In genomic region chr1:37471345-37472231, GRCh38 we compare ENCODE assay signal across 8 cellular contexts. TPM values are rescaled to one million over a fixed set of nuclear protein-coding genes. Genes with fewer than 3 reads are reported as not detected.
DNase-seq lines count a peak whose midpoint lies in the region; ATAC-seq and TF ChIP-seq lines count a peak whose summit lies in the region.

No MANE protein-coding gene starts in this region.

- intact Hi-C loops in heart left ventricle (cut with DNase I): loop anchor here in 1 of 10 donors (5.0 kb wide), 1 partner anchor 221 kb away; the partner anchor contains the start of gene CDCA8

- no peak overlapping the region for H3K23ac ChIP-seq in trophoblast cell (ENCODE audit: low read length)

- H3K4me3 ChIP-seq in HUES64 (ENCODE audit: low read length): no peak overlapping the region
- H3K4me3 ChIP-seq in heart left ventricle: peak overlapping the region in 10 of 12 donors; percentile 3 to 31 (median 22)
- no peak overlapping the region for H3K4me3 ChIP-seq in trophoblast cell (ENCODE audit: low read depth, low read length)

- H2BK12ac ChIP-seq in trophoblast cell (ENCODE audit: low read length): peak overlapping the region; percentile 89

- in situ Hi-C loops in KBM-7 (cut with MboI; ENCODE audit: low pct_unique_long_range_greater_than_20kb, low sequenced_read_pairs): no loop called here

- H2BK120ac ChIP-seq in trophoblast cell (ENCODE audit: insufficient read depth, low read length, poor library complexity): peak overlapping the region; percentile 91

- H3K4me1 ChIP-seq in HUES64 (ENCODE audit: insufficient read depth, low read length): peaks cover 35% of the 10 kb centered on the region
- peaks cover 11 to 60% (median 44%) of the 10 kb centered on the region in 12 donors for H3K4me1 ChIP-seq in heart left ventricle
- peaks cover 37 to 43% of the 10 kb centered on the region in 2 experiments for H3K4me1 ChIP-seq in trophoblast cell (ENCODE audit: control insufficient read depth in 1 of 2, insufficient read depth in 2 of 2, low read length in 2 of 2)

- H4K12ac ChIP-seq in trophoblast cell (ENCODE audit: low read depth, low read length): peak overlapping the region; percentile 24

- ATAC-seq in heart left ventricle: peak; percentile 64 to 82 (median 80)
- no peak for ATAC-seq in HG02642 (IDR thresholded peaks at IDR 0.05; ENCODE audit: poor library complexity, unreplicated experiment)

- H4K8ac ChIP-seq in trophoblast cell (ENCODE audit: low read depth, low read length): peak overlapping the region; percentile 77

- peak overlapping the region; percentile 27 for H2AFZ ChIP-seq in trophoblast cell (ENCODE audit: insufficient read depth, low read length, poor library complexity)

- H3K18ac ChIP-seq in trophoblast cell (ENCODE audit: low read length): peak overlapping the region; percentile 75

- H3K9ac ChIP-seq in HUES64 (ENCODE audit: low read depth, low read length) (peak overlapping the region; percentile 26; the same call in 1 of the 2 replicates), trophoblast cell (ENCODE audit: low read length) (no peak overlapping the region)

- H3K27me3 ChIP-seq in HUES64 (ENCODE audit: insufficient read depth, low read length): peaks cover 20% of the 10 kb centered on the region
- H3K27me3 ChIP-seq in heart left ventricle: no peaks in the 10 kb centered on the region
- no peaks in the 10 kb centered on the region for H3K27me3 ChIP-seq in trophoblast cell (ENCODE audit: insufficient read depth, low read length)

- peak overlapping the region; percentile 80 for H2BK5ac ChIP-seq in trophoblast cell (ENCODE audit: low read depth, low read length, poor library complexity)

- H3K79me1 ChIP-seq in trophoblast cell (ENCODE audit: low read length): peaks cover 35% of the 10 kb centered on the region

- DNase-seq in heart left ventricle (peak; percentile 72 to 90 (median 82)), trophoblast cell (peak; percentile 54 to 71), KBM-7 (no peak)
- no peak for DNase-seq in activated CD4-positive, alpha-beta T cell treated with anti-CD3 and anti-CD28 coated beads for 48 hours

- TF ChIP-seq CTCF in C4-2B (conservative IDR thresholded peaks at IDR 0.05) (no peak), heart left ventricle (IDR thresholded peaks at IDR 0.05) (no peak)

- H3K14ac ChIP-seq in trophoblast cell (ENCODE audit: low read length): peak overlapping the region; percentile 80

- TF ChIP-seq POLR2A in heart left ventricle (IDR thresholded peaks at IDR 0.05): peak in 1 of 2 donors; percentile 17

- H2AK5ac ChIP-seq in trophoblast cell (ENCODE audit: low read length): peak overlapping the region; percentile 73

- H3K27ac ChIP-seq in C4-2B (peak overlapping the region; percentile 66), HUES64 (ENCODE audit: low read depth, low read length) (peak overlapping the region; percentile 14; the same call in 1 of the 2 replicates), adipose tissue (ENCODE audit: low read depth, low read length) (peak overlapping the region; percentile 2), heart left ventricle (peak overlapping the region; percentile 65 to 96 (median 86)), trophoblast cell (ENCODE audit: low read depth, low read length) (peak overlapping the region; percentile 82)

- H3K36me3 ChIP-seq in HUES64 (ENCODE audit: insufficient read depth, low read length): peaks cover 9% of the 10 kb centered on the region
- H3K36me3 ChIP-seq in heart left ventricle: peaks cover 0 to 9% (median 4%) of the 10 kb centered on the region in 9 donors
- peaks cover 9% of the 10 kb centered on the region in 2 experiments for H3K36me3 ChIP-seq in trophoblast cell (ENCODE audit: control insufficient read depth in 1 of 2, insufficient read depth in 2 of 2, low read length in 2 of 2)

- H3K79me2 ChIP-seq in trophoblast cell (ENCODE audit: control insufficient read depth, insufficient read depth, low read length, poor library complexity): peaks cover 15% of the 10 kb centered on the region

- H3K4me2 ChIP-seq in trophoblast cell (ENCODE audit: low read length): peak overlapping the region; percentile 54

- 28% methylated on average over 13 of the region's 13 CpGs for WGBS in HUES64
- WGBS in adipose tissue, 3 donors: 15 to 42% (median 15%) methylated on average over 13 of the region's 13 CpGs
- 23 to 46% (median 33%) methylated on average over 13 of the region's 13 CpGs for WGBS in heart left ventricle, 4 donors
- WGBS in trophoblast cell (ENCODE audit: extremely low coverage, insufficient coverage, insufficient read length): no CpG with 5 or more reads among the region's 13 CpGs

- peak overlapping the region; percentile 31 for H3K4ac ChIP-seq in trophoblast cell (ENCODE audit: low read depth, low read length)

- no peaks in the 10 kb centered on the region for H3K9me3 ChIP-seq in HUES64 (ENCODE audit: insufficient read depth, low read depth, low read length)
- H3K9me3 ChIP-seq in heart left ventricle: no peaks in the 10 kb centered on the region
- no peaks in the 10 kb centered on the region for H3K9me3 ChIP-seq in trophoblast cell (ENCODE audit: insufficient read depth, low read depth, low read length)

- peak overlapping the region; percentile 96 for H4K91ac ChIP-seq in trophoblast cell (ENCODE audit: low read depth, low read length)

RNA-seq across cellular contexts. Expression of gene ZC3H12A, which starts 2.8 kb away (rescaled TPM):
- 3.3 TPM for polyA plus RNA-seq in HUES64 (2013, experiment 1 of 2)
- polyA plus RNA-seq in HUES64 (2013, experiment 2 of 2): 4.9 TPM
- polyA plus RNA-seq in adipose tissue: 100 to 1,000 TPM in 1 of 3 donors, 10 to 100 TPM in 1, 1 to 10 TPM in 1; 7.1 to 104 (median 40.0) TPM
- 1 to 10 TPM; 1.8 to 8.5 (median 4.5) TPM for total RNA-seq in heart left ventricle
- polyA plus RNA-seq in heart left ventricle: 1 to 10 TPM; 2.4 to 6.7 TPM
- polyA plus RNA-seq in trophoblast cell (2013): 9.4 and 9.6 TPM in 2 replicates

RNA-seq across cellular contexts. Expression of gene MEAF6, which starts 43.0 kb away (rescaled TPM):
- polyA plus RNA-seq in HUES64 (2013, experiment 1 of 2): 42.9 TPM
- 45.3 TPM for polyA plus RNA-seq in HUES64 (2013, experiment 2 of 2)
- 10 to 100 TPM; 27.6 to 57.4 (median 32.1) TPM for polyA plus RNA-seq in adipose tissue
- total RNA-seq in heart left ventricle: 10 to 100 TPM; 28.9 to 51.3 (median 39.6) TPM
- polyA plus RNA-seq in heart left ventricle: 10 to 100 TPM; 27.4 to 55.7 TPM
- 29.0 and 30.8 TPM in 2 replicates for polyA plus RNA-seq in trophoblast cell (2013)

Comparison
In these comparisons a context has a peak if more than half of its experiments do, and no peak if none do; other contexts are left out.
1. H3K27ac ChIP-seq: peak in every context shown above with its lines; median percentile 86 in heart left ventricle; 82 in trophoblast cell; 66 in C4-2B; 14 in HUES64; 2 in adipose tissue.
2. H3K4me3 ChIP-seq: peak in heart left ventricle (10 of 12); none in HUES64 (single experiment) and trophoblast cell (single experiment).
3. DNase-seq: peak in heart left ventricle (5 of 5) and trophoblast cell (2 of 2); none in KBM-7 (single experiment) and activated CD4-positive, alpha-beta T cell treated with anti-CD3 and anti-CD28 coated beads for 48 hours (single experiment).